ENCODE assay signal across 27 cellular contexts in genomic region chr15:74528876-74529275, GRCh38. TPM values are rescaled to one million over a fixed set of nuclear protein-coding genes. Genes with fewer than 3 reads are reported as not detected.
A peak's percentile ranks its signal among the peaks of the same experiment; 100 is the strongest.
DNase-seq lines count a peak whose midpoint lies in the region; ATAC-seq, FAIRE-seq and TF ChIP-seq lines count a peak whose summit lies in the region.
"Had no signal": no experiment of that assay in that cellular context is flagged by ENCODE, and none has a peak within 500 bp of the region (broad histone marks: within the 10 kb centered on the region; RNA-seq: fewer than 3 reads in every experiment).

No MANE protein-coding gene starts in this region.

- H4K5ac ChIP-seq in H1 (ENCODE audit: insufficient read length, low read depth, low read length): no peak overlapping the region

- H3K36me3 ChIP-seq in H1 (ENCODE audit: control insufficient read depth in 2 of 4, insufficient read depth in 4 of 4, low read length in 3 of 4): no peaks in the 10 kb centered on the region
- no peaks in the 10 kb centered on the region for H3K36me3 ChIP-seq in osteoblast (ENCODE audit: insufficient read depth, low read length)
- no peaks in the 10 kb centered on the region for H3K36me3 ChIP-seq in right lobe of liver
- H3K36me3 ChIP-seq: BLaER1 treated with 17β-estradiol and CSF1 and Interleukin-3, amounts not matched to agents 10 nM and 100 nM had no signal

- peak overlapping the region; percentile 62 for H3K18ac ChIP-seq in H1 (ENCODE audit: extremely low read depth, low read length)

- TF ChIP-seq POLR2A in H1 (IDR thresholded peaks at IDR 0.05; ENCODE audit: control extremely low read depth in 1 of 2, low read depth in 2 of 2, low read length in 2 of 2) (no peak), right lobe of liver (IDR thresholded peaks at IDR 0.05) (no peak), GM12891 (IDR thresholded peaks at IDR 0.05; ENCODE audit: low read depth, low read length) (no peak)

- no peak overlapping the region for H3K4me2 ChIP-seq in H1 (ENCODE audit: insufficient read depth in 1 of 2, low read depth in 2 of 2, low read length in 2 of 2)
- no peak overlapping the region for H3K4me2 ChIP-seq in osteoblast (ENCODE audit: insufficient read depth, low read length)

- H4K20me1 ChIP-seq in H1 (replicated peaks in 1 of 2; ENCODE audit: control insufficient read depth in 1 of 2, insufficient read depth in 2 of 2, low read length in 2 of 2) (no peaks in the 10 kb centered on the region), osteoblast (ENCODE audit: insufficient read depth, low read length) (no peaks in the 10 kb centered on the region)
- H4K20me1 ChIP-seq: BLaER1 treated with 17β-estradiol and CSF1 and Interleukin-3, amounts not matched to agents 10 nM and 100 nM had no signal

- no peaks in the 10 kb centered on the region for H3K27me3 Mint-ChIP-seq in activated T-cell treated with anti-CD3 and anti-CD28 coated beads, Interleukin-2, amount 50 U/mL, for 72 hours (ENCODE audit: low read depth)
- H3K27me3 Mint-ChIP-seq: CD4-positive, alpha-beta memory T cell had no signal

- TF ChIP-seq CTCF in H1 (IDR thresholded peaks at IDR 0.05; ENCODE audit: control extremely low read depth in 1 of 3, insufficient read depth in 1 of 3, low read depth in 1 of 3, low read length in 3 of 3) (no peak), osteoblast (IDR thresholded peaks at IDR 0.05; ENCODE audit: extremely low read depth, low read depth, low read length) (no peak), right lobe of liver (IDR thresholded peaks at IDR 0.05) (no peak)

- no peak overlapping the region for H3K4me3 Mint-ChIP-seq in activated T-cell treated with anti-CD3 and anti-CD28 coated beads, Interleukin-2, amount 50 U/mL, for 72 hours
- H3K4me3 Mint-ChIP-seq: CD4-positive, alpha-beta memory T cell; GM23338 had no signal

- in situ Hi-C loops in Caki2 (cut with HindIII; ENCODE audit: low pct_unique_long_range_greater_than_20kb, low sequenced_read_pairs): no loop called here

- no peak overlapping the region for H3K4ac ChIP-seq in H1 (replicated peaks; ENCODE audit: insufficient read length, low read depth, low read length)

- H3K79me1 ChIP-seq in H1 (ENCODE audit: low read depth, low read length): no peaks in the 10 kb centered on the region

- H3K4me1 ChIP-seq in H1 (replicated peaks in 1 of 4; ENCODE audit: control insufficient read depth in 3 of 4, insufficient read depth in 4 of 4, low read length in 3 of 4): peaks cover 6 to 18% (median 11%) of the 10 kb centered on the region in 4 experiments
- peaks cover 39% of the 10 kb centered on the region for H3K4me1 ChIP-seq in osteoblast (ENCODE audit: insufficient read depth, low read length)
- H3K4me1 ChIP-seq in right lobe of liver: peaks cover 0 to 5% (median 0%) of the 10 kb centered on the region in 4 donors

- no peak overlapping the region for H2BK120ac ChIP-seq in H1 (replicated peaks; ENCODE audit: low read depth, low read length)

- no peak for ATAC-seq in right lobe of liver
- ATAC-seq in activated T-cell treated with anti-CD3 and anti-CD28 coated beads, Interleukin-2, amount 50 U/mL, for 72 hours (replicated peaks in 1 of 2): no peak
- ATAC-seq: GM23338 had no signal

- H3K9ac ChIP-seq in H1 (replicated peaks in 1 of 4; ENCODE audit: extremely low read depth in 1 of 4, low read depth in 3 of 4, low read length in 3 of 4): no peak overlapping the region

- no peak overlapping the region for H2BK12ac ChIP-seq in H1 (ENCODE audit: low read depth, low read length)

- H4K8ac ChIP-seq in H1 (ENCODE audit: extremely low read depth, insufficient read depth, low read length): no peak overlapping the region

- POLR2A ChIA-PET in H1 (lab: Charles Lee; ENCODE audit: partially characterized antibody): interaction anchor here (1.1 to 7.3 kb wide), 2 partner anchors 12 to 14 kb away, joined by 4 to 58 read pairs; partner anchors contain the start of gene ARID3B

- H3K27ac ChIP-seq in H1 (ENCODE audit: low read depth, low read length) (no peak overlapping the region), osteoblast (ENCODE audit: low read depth, low read length) (peak overlapping the region; percentile 70), right lobe of liver (no peak overlapping the region)

- CTCF ChIA-PET in H1 (lab: Charles Lee; ENCODE audit: partially characterized antibody): interaction anchor here (0.6 kb wide), 1 partner anchor 195 kb away, joined by 3 read pairs; no protein-coding TSS in a partner anchor

- H3K9me3 ChIP-seq in H1 (ENCODE audit: insufficient read depth in 2 of 2, low read depth in 1 of 2, low read length in 1 of 2) (no peaks in the 10 kb centered on the region), osteoblast (ENCODE audit: low read depth, low read length) (no peaks in the 10 kb centered on the region), right lobe of liver (no peaks in the 10 kb centered on the region)
- H3K9me3 ChIP-seq: BLaER1 treated with 17β-estradiol and CSF1 and Interleukin-3, amounts not matched to agents 10 nM and 100 nM had no signal

- H3K4me1 Mint-ChIP-seq in activated T-cell treated with anti-CD3 and anti-CD28 coated beads, Interleukin-2, amount 50 U/mL, for 72 hours (ENCODE audit: low read depth): no peaks in the 10 kb centered on the region
- H3K4me1 Mint-ChIP-seq: CD4-positive, alpha-beta memory T cell had no signal

- no peak overlapping the region for H3K14ac ChIP-seq in H1 (ENCODE audit: insufficient read length)

- H3K23ac ChIP-seq in H1 (ENCODE audit: insufficient read length): no peak overlapping the region

- H3K27me3 ChIP-seq in H1 (replicated peaks in 1 of 4; ENCODE audit: control insufficient read depth in 3 of 4, extremely low read depth in 1 of 4, insufficient read depth in 3 of 4, low read length in 3 of 4) (no peaks in the 10 kb centered on the region), osteoblast (ENCODE audit: insufficient read depth, low read length) (no peaks in the 10 kb centered on the region), right lobe of liver (no peaks in the 10 kb centered on the region)
- H3K27me3 ChIP-seq: BLaER1 treated with 17β-estradiol and CSF1 and Interleukin-3, amounts not matched to agents 10 nM and 100 nM had no signal

- 100% methylated on average over 1 of the region's 5 CpGs; no CpG with 5 or more reads in 1 of the 2 experiments for WGBS in H1 (ENCODE audit: extremely low coverage in 1 of 2, insufficient coverage in 1 of 2, insufficient read length in 1 of 2, insufficient replicate concordance in 2 of 2, low coverage in 1 of 2, low lambda C conversion rate in 2 of 2, missing lambda C conversion rate in 1 of 2), 2 experiments
- 83% methylated on average over 5 of the region's 5 CpGs for WGBS in right lobe of liver (ENCODE audit: insufficient coverage, low coverage, low lambda C conversion rate, missing lambda C conversion rate)

- H2AK5ac ChIP-seq in H1 (ENCODE audit: low read depth, low read length): no peak overlapping the region

- H3K56ac ChIP-seq in H1 (replicated peaks; ENCODE audit: insufficient read length, low read depth, low read length): no peak overlapping the region

- TF ChIP-seq EP300 in H1 (IDR thresholded peaks at IDR 0.05; ENCODE audit: borderline replicate concordance in 1 of 2, low read depth in 2 of 2, low read length in 2 of 2): no peak

- H2BK15ac ChIP-seq in H1 (ENCODE audit: low read length): no peak overlapping the region

- no peaks in the 10 kb centered on the region for H3K9me3 Mint-ChIP-seq in activated T-cell treated with anti-CD3 and anti-CD28 coated beads, Interleukin-2, amount 50 U/mL, for 72 hours
- H3K9me3 Mint-ChIP-seq: CD4-positive, alpha-beta memory T cell; GM23338 had no signal

- FAIRE-seq in H1 (lab: Jason Lieb, UNC) (no peak), GM12891 (lab: Jason Lieb, UNC) (no peak)
- FAIRE-seq: HTR-8/SVneo had no signal

- H3K36me3 Mint-ChIP-seq in activated T-cell treated with anti-CD3 and anti-CD28 coated beads, Interleukin-2, amount 50 U/mL, for 72 hours (ENCODE audit: insufficient read depth in 2 of 2): no peaks in the 10 kb centered on the region
- H3K36me3 Mint-ChIP-seq: CD4-positive, alpha-beta memory T cell had no signal

- no peak overlapping the region for H3K4me3 ChIP-seq in H1 (ENCODE audit: extremely low read depth in 1 of 4, insufficient read depth in 2 of 4, low read depth in 3 of 4, low read length in 4 of 4)
- no peak overlapping the region for H3K4me3 ChIP-seq in osteoblast (ENCODE audit: insufficient read depth, low read length)
- H3K4me3 ChIP-seq in right lobe of liver: no peak overlapping the region
- H3K4me3 ChIP-seq: BLaER1 treated with 17β-estradiol and CSF1 and Interleukin-3, amounts not matched to agents 10 nM and 100 nM; GM23338 had no signal

- H3K23me2 ChIP-seq in H1 (ENCODE audit: low read depth, low read length): no peaks in the 10 kb centered on the region; the same call in none of the 2 replicates

- H3K79me2 ChIP-seq in H1 (ENCODE audit: control insufficient read depth in 1 of 2, insufficient read depth in 2 of 2, low read length in 2 of 2) (no peaks in the 10 kb centered on the region), osteoblast (ENCODE audit: insufficient read depth, low read length) (no peaks in the 10 kb centered on the region)

- peak overlapping the region; percentile 72; the same call in 1 of the 2 replicates for H2BK20ac ChIP-seq in H1 (ENCODE audit: low read length)

- no peak overlapping the region for H3K27ac Mint-ChIP-seq in activated T-cell treated with anti-CD3 and anti-CD28 coated beads, Interleukin-2, amount 50 U/mL, for 72 hours
- H3K27ac Mint-ChIP-seq: CD4-positive, alpha-beta memory T cell had no signal

- peak; percentile 77 for DNase-seq in Caki2 (ENCODE audit: low read depth)
- peak; percentile 38 for DNase-seq in HK-2 (ENCODE audit: unreplicated experiment)
- no peak for DNase-seq in H1 (ENCODE audit: low read depth in 1 of 2, low spot score in 2 of 2)
- no peak for DNase-seq in osteoblast (ENCODE audit: insufficient read length, low spot score, missing footprints)
- DNase-seq in NCI-H2171 treated with DMSO at 0.1 percent for 48 hours (lab: John Stamatoyannopoulos, UW): no peak
- no peak for DNase-seq in right lobe of liver
- DNase-seq in activated T-cell treated with anti-CD3 and anti-CD28 coated beads, Interleukin-2, amount 50 U/mL, for 72 hours: no peak
- no peak for DNase-seq in GM12891 (ENCODE audit: insufficient read length, low spot score)
- DNase-seq: AML-193; Calu3; CD4-positive, alpha-beta memory T cell; DMS79 treated with DMSO at 0.1 percent for 48 hours; HCEC 1CT; KBM-7; MV-4-11; NCI-H1105 treated with DMSO at 0.1 percent for 48 hours; NCI-H146; NCI-H1930; NCI-H2107; NCI-H446; NCI-H526; NCI-H82; SHP77 treated with DMSO at 0.1 percent for 48 hours; T-helper 1 cell had no signal

- no peak overlapping the region for H2BK5ac ChIP-seq in H1 (ENCODE audit: low read depth, low read length)

- TF ChIP-seq RAD21 in H1 (IDR thresholded peaks at IDR 0.05 in 1 of 2, conservative IDR thresholded peaks at IDR 0.05 in 1 of 2; ENCODE audit: low read depth in 2 of 2, low read length in 2 of 2): no peak

- no peak overlapping the region for H2AFZ ChIP-seq in H1 (ENCODE audit: low read length)
- no peak overlapping the region for H2AFZ ChIP-seq in osteoblast (ENCODE audit: low read length)
- H2AFZ ChIP-seq: GM23338 had no signal

- intact Hi-C loops in right lobe of liver (cut with DNase I): no loop called here

- H4K91ac ChIP-seq in H1 (replicated peaks; ENCODE audit: insufficient read length, low read length): peak overlapping the region; percentile 42

RNA-seq across cellular contexts. Expression of gene ARID3B, which starts 12.1 kb away (rescaled TPM):
- total RNA-seq in Caki2 (2014; rRNA removed; shearing (Covaris generic); ENCODE audit: low replicate concordance): 0.68 and 2.1 TPM in 2 replicates
- 115 and 118 TPM in 2 replicates for total RNA-seq in H1 (2021; fragmentation: NEBNext Ultra II Directional; extraction: Animal tissue kit (Norgen Biotek cat#: 25700))
- polyA plus RNA-seq in H1 (2011; rRNA removed): 81.0 and 102 TPM in 2 replicates
- polyA plus RNA-seq in H1 (2011; cell fraction: cytosol; rRNA removed): 72.8 TPM
- polyA plus RNA-seq in H1 (2011; cell fraction: nucleus; rRNA removed): 106 TPM
- polyA plus RNA-seq in H1 (2012, experiment 1 of 2): 76.9 to 100 TPM (median 95.5 TPM) in 4 replicates
- polyA plus RNA-seq in H1 (2012, experiment 2 of 2): 74.6 TPM
- 73.7 TPM for polyA plus RNA-seq in H1 (2013, experiment 1 of 2)
- 74.8 TPM for polyA plus RNA-seq in H1 (2013, experiment 2 of 2)
- 70.8 and 83.0 TPM in 2 replicates for polyA minus RNA-seq in H1 (2011; rRNA and poly(A)+ RNA removed)
- polyA minus RNA-seq in H1 (2011; cell fraction: cytosol; rRNA and poly(A)+ RNA removed): 63.8 TPM
- 57.6 TPM for polyA minus RNA-seq in H1 (2011; cell fraction: nucleus; rRNA and poly(A)+ RNA removed)
- total RNA-seq in osteoblast (2.7 and 3.6 TPM in 2 replicates), right lobe of liver (1 to 10 TPM; 1.5 to 3.2 (median 2.3) TPM)
- total RNA-seq in activated T-cell treated with anti-CD3 and anti-CD28 coated beads, Interleukin-2, amount 50 U/mL, for 72 hours: 10 to 100 TPM; 47.6 to 53.8 TPM
- polyA plus RNA-seq in GM12891 (2012; ENCODE audit: low read depth, missing spikeins): 21.2 TPM

Comparison
In these comparisons a context has a peak if more than half of its experiments do, and no peak if none do; other contexts are left out.
1. DNase-seq: peak in Caki2 (single experiment) and HK-2 (single experiment); none in H1 (0 of 2), osteoblast (single experiment), NCI-H2171 treated with DMSO at 0.1 percent for 48 hours (single experiment), right lobe of liver (0 of 3), activated T-cell treated with anti-CD3 and anti-CD28 coated beads, Interleukin-2, amount 50 U/mL, for 72 hours (0 of 2) and GM12891 (single experiment).
2. RNA of gene ARID3B, which starts 12.1 kb away (total RNA-seq): 115 to 118 TPM in H1 and 47.6 to 53.8 TPM in activated T-cell treated with anti-CD3 and anti-CD28 coated beads, Interleukin-2, amount 50 U/mL, for 72 hours; 2.7 to 3.6 TPM in osteoblast, 1.5 to 3.2 TPM in right lobe of liver and 0.68 to 2.1 TPM in Caki2; every median in the first group is over 10 times any median in the second.